7 cellular contexts compared by ENCODE assay signal in the genomic region with DNA sequence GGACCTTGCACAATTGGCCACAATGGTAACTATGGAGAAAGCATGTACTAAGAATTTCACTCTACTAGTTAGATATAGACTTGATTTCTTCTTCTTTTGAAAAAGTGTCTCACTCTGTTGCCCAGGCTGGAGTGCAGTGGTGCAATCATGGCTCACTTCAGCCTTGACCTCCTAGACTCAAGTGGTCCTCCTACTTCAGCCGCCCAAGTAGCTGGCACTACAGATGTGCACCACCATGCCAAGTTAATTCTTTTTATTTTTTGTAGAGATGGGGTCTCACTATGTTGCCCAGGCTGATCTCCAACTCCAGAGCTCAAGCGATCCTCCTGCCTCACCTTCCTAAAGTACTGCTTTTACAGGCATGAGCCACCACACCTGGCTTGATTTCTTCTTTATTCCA.
"Had no signal": no experiment of that assay in that cellular context is flagged by ENCODE, and none has a peak within 500 bp of the region (broad histone marks: within the 10 kb centered on the region; RNA-seq: fewer than 3 reads in every experiment).

No MANE protein-coding gene starts in this region.

- DNase-seq: GDM1, GF-D8 had no signal

- FAIRE-seq: G401.6, GM12878, GM12891, GM18507, GM19239 had no signal

- H3K4me3 ChIP-seq: GM12878 had no signal

- ATAC-seq: GM12878 had no signal
